Comparison of ENCODE assay signal across 9 cellular contexts in the genomic region with DNA sequence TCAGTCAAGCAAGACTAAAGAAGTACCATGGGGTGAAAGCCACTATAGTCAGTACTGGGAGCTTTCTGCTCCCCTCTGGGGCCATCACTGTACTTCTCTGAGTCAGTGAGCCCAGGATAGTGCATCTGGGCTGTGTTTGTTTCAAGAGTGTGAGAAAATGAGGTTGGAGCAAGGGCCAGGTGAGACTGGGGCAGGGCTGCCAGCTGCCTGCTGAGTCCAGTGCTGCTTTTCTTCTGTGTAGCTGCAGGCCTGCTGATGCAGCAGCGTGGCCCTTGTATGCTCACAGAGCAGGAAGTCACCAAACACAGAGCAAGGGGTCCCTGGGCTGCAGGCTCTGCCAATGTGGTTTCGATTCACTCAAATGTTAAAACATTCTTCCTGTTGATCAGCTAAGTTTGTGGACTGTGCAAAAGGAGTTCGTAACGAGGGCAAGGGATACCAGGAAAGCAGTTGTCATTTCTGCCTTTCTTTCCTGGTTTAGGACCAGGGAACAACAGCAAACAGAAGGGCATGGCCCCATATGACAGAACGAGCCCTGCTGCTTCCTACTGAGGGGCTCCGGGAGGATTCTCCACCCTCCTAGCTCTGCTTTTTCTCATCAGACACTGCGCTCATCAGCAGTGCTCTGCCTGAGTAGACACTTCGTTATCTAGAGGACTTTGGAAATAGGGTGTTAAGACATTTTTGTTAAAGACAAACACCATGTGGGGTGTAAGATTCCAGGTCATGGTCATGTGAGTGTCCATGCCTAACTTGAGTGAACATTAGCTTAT.
DNase-seq lines count a peak whose midpoint lies in the region; ATAC-seq and TF ChIP-seq lines count a peak whose summit lies in the region.
"Had no signal": no experiment of that assay in that cellular context is flagged by ENCODE, and none has a peak within 500 bp of the region (broad histone marks: within the 10 kb centered on the region; RNA-seq: fewer than 3 reads in every experiment).

No MANE protein-coding gene starts in this region.

- H3K9me3 Mint-ChIP-seq in activated CD8-positive, alpha-beta memory T cell treated with anti-CD3 and anti-CD28 coated beads, Interleukin-2, amount 10 ng/mL, durations not matched to agents 7 days and 5 days (ENCODE audit: low read depth), result peaks cover 3% of the 10 kb centered on the region
- H3K9me3 Mint-ChIP-seq in activated naive CD8-positive, alpha-beta T cell treated with anti-CD3 and anti-CD28 coated beads, Interleukin-2, amount 50 U/mL, for 24 hours, result peaks cover 6% of the 10 kb centered on the region
- H3K9me3 Mint-ChIP-seq in stimulated activated naive CD8-positive, alpha-beta T cell treated with anti-CD3 and anti-CD28 coated beads, Interleukin-15, Interleukin-2, amounts not matched to agents 100 ng/mL and 50 ng/mL, for 24 hours, result peaks cover 9% of the 10 kb centered on the region

- in situ Hi-C loops in GM13977 (cut with MboI; ENCODE audit: low pct_unique_long_range_greater_than_20kb, low sequenced_read_pairs, unreplicated experiment) (no loop called here), gastrocnemius medialis (cut with MboI; ENCODE audit: low sequenced_read_pairs in 4 of 4) (no loop called here)

- H3K27me3 Mint-ChIP-seq in activated CD8-positive, alpha-beta memory T cell treated with anti-CD3 and anti-CD28 coated beads, Interleukin-2, amount 10 ng/mL, durations not matched to agents 7 days and 5 days, result no peaks in the 10 kb centered on the region
- no peaks in the 10 kb centered on the region for H3K27me3 Mint-ChIP-seq in activated naive CD8-positive, alpha-beta T cell treated with anti-CD3 and anti-CD28 coated beads, Interleukin-2, amount 50 U/mL, for 24 hours
- H3K27me3 Mint-ChIP-seq in stimulated activated naive CD8-positive, alpha-beta T cell treated with anti-CD3 and anti-CD28 coated beads, Interleukin-15, Interleukin-2, amounts not matched to agents 100 ng/mL and 50 ng/mL, for 24 hours, result no peaks in the 10 kb centered on the region
- H3K27me3 Mint-ChIP-seq: CD8-positive, alpha-beta memory T cell had no signal

- H3K4me1 Mint-ChIP-seq in activated CD8-positive, alpha-beta memory T cell treated with anti-CD3 and anti-CD28 coated beads, Interleukin-2, amount 10 ng/mL, durations not matched to agents 7 days and 5 days, result peaks cover 6% of the 10 kb centered on the region
- peaks cover 20% of the 10 kb centered on the region for H3K4me1 Mint-ChIP-seq in activated naive CD8-positive, alpha-beta T cell treated with anti-CD3 and anti-CD28 coated beads, Interleukin-2, amount 50 U/mL, for 24 hours
- peaks cover 21% of the 10 kb centered on the region for H3K4me1 Mint-ChIP-seq in stimulated activated naive CD8-positive, alpha-beta T cell treated with anti-CD3 and anti-CD28 coated beads, Interleukin-15, Interleukin-2, amounts not matched to agents 100 ng/mL and 50 ng/mL, for 24 hours (ENCODE audit: low read depth)

- ATAC-seq in activated CD8-positive, alpha-beta memory T cell treated with anti-CD3 and anti-CD28 coated beads, Interleukin-2, amount 10 ng/mL, durations not matched to agents 7 days and 5 days, result peak; percentile 60
- ATAC-seq in HG03108 (IDR thresholded peaks at IDR 0.05; ENCODE audit: unreplicated experiment) (peak; percentile 72), gastrocnemius medialis (no peak)
- ATAC-seq in activated naive CD8-positive, alpha-beta T cell treated with anti-CD3 and anti-CD28 coated beads, Interleukin-2, amount 50 U/mL, for 24 hours, result peak; percentile 54

- H3K27me3 ChIP-seq in gastrocnemius medialis, result no peaks in the 10 kb centered on the region

- intact Hi-C loops in gastrocnemius medialis (cut with DNase I; ENCODE audit: low total_unique reads), result no loop called here

- no peaks in the 10 kb centered on the region for H3K36me3 Mint-ChIP-seq in activated CD8-positive, alpha-beta memory T cell treated with anti-CD3 and anti-CD28 coated beads, Interleukin-2, amount 10 ng/mL, durations not matched to agents 7 days and 5 days
- peaks cover 2% of the 10 kb centered on the region for H3K36me3 Mint-ChIP-seq in activated naive CD8-positive, alpha-beta T cell treated with anti-CD3 and anti-CD28 coated beads, Interleukin-2, amount 50 U/mL, for 24 hours (ENCODE audit: low read depth)
- H3K36me3 Mint-ChIP-seq in stimulated activated naive CD8-positive, alpha-beta T cell treated with anti-CD3 and anti-CD28 coated beads, Interleukin-15, Interleukin-2, amounts not matched to agents 100 ng/mL and 50 ng/mL, for 24 hours (ENCODE audit: low read depth), result no peaks in the 10 kb centered on the region

- H3K36me3 ChIP-seq in gastrocnemius medialis, result no peaks in the 10 kb centered on the region

- H3K4me3 Mint-ChIP-seq in activated CD8-positive, alpha-beta memory T cell treated with anti-CD3 and anti-CD28 coated beads, Interleukin-2, amount 10 ng/mL, durations not matched to agents 7 days and 5 days, result no peak overlapping the region
- H3K4me3 Mint-ChIP-seq in activated naive CD8-positive, alpha-beta T cell treated with anti-CD3 and anti-CD28 coated beads, Interleukin-2, amount 50 U/mL, for 24 hours, result no peak overlapping the region
- H3K4me3 Mint-ChIP-seq in stimulated activated naive CD8-positive, alpha-beta T cell treated with anti-CD3 and anti-CD28 coated beads, Interleukin-15, Interleukin-2, amounts not matched to agents 100 ng/mL and 50 ng/mL, for 24 hours, result peak overlapping the region; percentile 57

- no peak overlapping the region for H3K27ac ChIP-seq in gastrocnemius medialis

- no peaks in the 10 kb centered on the region for H3K4me1 ChIP-seq in gastrocnemius medialis

- no peaks in the 10 kb centered on the region for H3K9me3 ChIP-seq in gastrocnemius medialis

- TF ChIP-seq CTCF in GM13977 (IDR thresholded peaks at IDR 0.05; ENCODE audit: extremely low read depth, insufficient read depth, missing control alignments) (no peak), gastrocnemius medialis (IDR thresholded peaks at IDR 0.05 in 4 of 5, conservative IDR thresholded peaks at IDR 0.05 in 1 of 5) (no peak)

- H3K4me3 ChIP-seq in gastrocnemius medialis, result no peak overlapping the region

- H3K27ac Mint-ChIP-seq in activated CD8-positive, alpha-beta memory T cell treated with anti-CD3 and anti-CD28 coated beads, Interleukin-2, amount 10 ng/mL, durations not matched to agents 7 days and 5 days, result peak overlapping the region; percentile 52
- peak overlapping the region; percentile 47 for H3K27ac Mint-ChIP-seq in activated naive CD8-positive, alpha-beta T cell treated with anti-CD3 and anti-CD28 coated beads, Interleukin-2, amount 50 U/mL, for 24 hours
- peak overlapping the region; percentile 39 for H3K27ac Mint-ChIP-seq in stimulated activated naive CD8-positive, alpha-beta T cell treated with anti-CD3 and anti-CD28 coated beads, Interleukin-15, Interleukin-2, amounts not matched to agents 100 ng/mL and 50 ng/mL, for 24 hours

- DNase-seq in activated CD8-positive, alpha-beta memory T cell treated with anti-CD3 and anti-CD28 coated beads, Interleukin-2, amount 10 ng/mL, durations not matched to agents 7 days and 5 days, result peak; percentile 43
- no peak for DNase-seq in activated CD8-positive, alpha-beta memory T cell treated with anti-CD3 and anti-CD28 coated beads, Interleukin-2, amount 50 U/mL, for 48 hours
- peak; percentile 14 for DNase-seq in activated naive CD8-positive, alpha-beta T cell treated with anti-CD3 and anti-CD28 coated beads, Interleukin-2, amount 50 U/mL, for 24 hours
- no peak for DNase-seq in GM13977 (ENCODE audit: low spot score)
- DNase-seq in gastrocnemius medialis, result no peak
- no peak for DNase-seq in activated CD4-positive, alpha-beta T cell treated with anti-CD3 and anti-CD28 coated beads, Interleukin-2, amount 50 U/mL, for 48 hours

- TF ChIP-seq POLR2A in gastrocnemius medialis (IDR thresholded peaks at IDR 0.05), result no peak

- CTCF ChIA-PET in activated CD8-positive, alpha-beta memory T cell treated with anti-CD3 and anti-CD28 coated beads, Interleukin-2, amount 10 ng/mL, durations not matched to agents 7 days and 5 days (lab: Charles Lee), result no interaction called here

Comparison
In these comparisons a context has a peak if more than half of its experiments do, and no peak if none do; other contexts are left out.
1. DNase-seq: peak in activated CD8-positive, alpha-beta memory T cell treated with anti-CD3 and anti-CD28 coated beads, Interleukin-2, amount 10 ng/mL, durations not matched to agents 7 days and 5 days (single experiment) and activated naive CD8-positive, alpha-beta T cell treated with anti-CD3 and anti-CD28 coated beads, Interleukin-2, amount 50 U/mL, for 24 hours (single experiment); none in activated CD8-positive, alpha-beta memory T cell treated with anti-CD3 and anti-CD28 coated beads, Interleukin-2, amount 50 U/mL, for 48 hours (single experiment), GM13977 (single experiment), gastrocnemius medialis (0 of 2) and activated CD4-positive, alpha-beta T cell treated with anti-CD3 and anti-CD28 coated beads, Interleukin-2, amount 50 U/mL, for 48 hours (0 of 2).
2. ATAC-seq: peak in activated CD8-positive, alpha-beta memory T cell treated with anti-CD3 and anti-CD28 coated beads, Interleukin-2, amount 10 ng/mL, durations not matched to agents 7 days and 5 days (single experiment), HG03108 (single experiment) and activated naive CD8-positive, alpha-beta T cell treated with anti-CD3 and anti-CD28 coated beads, Interleukin-2, amount 50 U/mL, for 24 hours (single experiment); none in gastrocnemius medialis (0 of 2).
3. Peak in every context shown above with its lines, with median percentiles within 50 percentile points of each other: H3K27ac Mint-ChIP-seq.